Comparison of ENCODE assay signal across 8 cellular contexts in the genomic region with DNA sequence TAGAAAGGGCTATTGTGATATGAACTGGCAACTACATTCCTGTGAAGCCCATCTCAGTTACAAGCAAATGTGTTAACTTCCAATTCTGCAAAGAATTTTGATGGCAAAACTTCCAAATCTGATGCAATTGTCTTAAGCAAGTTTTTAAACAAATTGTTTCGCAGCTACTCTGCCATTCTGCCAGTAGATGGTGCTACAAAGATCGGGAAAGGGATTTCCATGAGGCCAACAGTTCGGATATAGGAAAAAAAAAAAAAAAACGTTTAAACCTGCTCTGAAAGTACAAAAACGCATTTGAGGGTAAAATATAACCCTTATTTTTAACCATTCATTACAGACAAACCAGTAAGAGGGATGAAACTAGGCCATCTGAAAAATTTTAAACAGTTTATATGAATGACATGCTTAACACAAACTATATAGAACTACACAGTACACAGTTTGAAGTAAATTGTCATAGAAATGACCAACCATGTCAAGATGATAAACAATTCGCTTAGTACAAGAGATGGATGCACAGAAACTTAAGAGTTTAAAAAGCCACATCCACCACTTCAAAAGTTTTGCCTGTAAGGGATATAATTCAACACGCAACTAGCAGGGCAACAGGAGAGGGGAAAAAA. TPM values are rescaled to one million over a fixed set of nuclear protein-coding genes. Genes with fewer than 3 reads are reported as not detected.
DNase-seq lines count a peak whose midpoint lies in the region; ATAC-seq, FAIRE-seq and TF ChIP-seq lines count a peak whose summit lies in the region.

No MANE protein-coding gene starts in this region.

- H3K79me2 ChIP-seq in H9 (ENCODE audit: insufficient read depth, low read length) (peaks cover 24% of the 10 kb centered on the region; the same call in 1 of the 2 replicates), HepG2 (ENCODE audit: insufficient read depth, low read length) (peaks cover 38% of the 10 kb centered on the region)

- H3K27ac Mint-ChIP-seq in H9: no peak overlapping the region; a peak in 2 of 7 replicates

- DNase-seq in COR-L47 (lab: John Stamatoyannopoulos, UW) (peak; percentile 21), H9 (no peak), NOMO-1 treated with DMSO at 0.1 percent for 48 hours (lab: John Stamatoyannopoulos, UW; ENCODE audit: unreplicated experiment) (peak; percentile 53), breast epithelium (ENCODE audit: low spot score in 2 of 2) (no peak), HepG2 (ENCODE audit: low spot score) (peak; percentile 73), OCI-M2 (lab: John Stamatoyannopoulos, UW; ENCODE audit: unreplicated experiment) (no peak), HPDE6-E6E7 (ENCODE audit: extremely low spot score) (no peak)

- H3T11ph ChIP-seq in H9 (ENCODE audit: low read length): no peak overlapping the region

- in situ Hi-C loops in HepG2 (cut with HindIII; ENCODE audit: extremely low pct_ligation_motif_present, low pct_unique_long_range_greater_than_20kb): no loop called here

- intact Hi-C loops in breast epithelium (cut with DNase I; ENCODE audit: low total_unique reads): no loop called here
- intact Hi-C loops in HepG2 (cut with micrococcal nuclease; ENCODE audit: unreplicated experiment): loop anchor here (10.0 kb wide), 1 partner anchor 143 kb away; no protein-coding TSS in a partner anchor

- no CpG with 5 or more reads among the region's 7 CpGs for WGBS in H9 (ENCODE audit: extremely low coverage, insufficient read length, low lambda C conversion rate)
- WGBS in HepG2 (ENCODE audit: low lambda C conversion rate): 3% methylated on average over 7 of the region's 7 CpGs
- WGBS in thymus: under 1% methylated on average over 7 of the region's 7 CpGs

- no peak for ATAC-seq in HepG2

- H4K5ac ChIP-seq in H9 (ENCODE audit: insufficient read length, low read depth, low read length): no peak overlapping the region

- no peak overlapping the region for H2BK20ac ChIP-seq in H9 (ENCODE audit: low read depth, low read length, poor library complexity, severe bottlenecking)

- TF ChIP-seq CTCF in H9 (conservative IDR thresholded peaks at IDR 0.05) (peak; percentile 78), breast epithelium (IDR thresholded peaks at IDR 0.05) (peak; percentile 42 to 66 (median 56)), HepG2 (CRISPR knock-in tag; IDR thresholded peaks at IDR 0.05) (peak; percentile 65)

- no peaks in the 10 kb centered on the region; a peak in 1 of 5 replicates for H3K9me3 Mint-ChIP-seq in H9

- H2AFZ ChIP-seq in H9 (ENCODE audit: low read length): no peak overlapping the region
- no peak overlapping the region for H2AFZ ChIP-seq in HepG2 (ENCODE audit: low read length)

- H3K23me2 ChIP-seq in H9 (ENCODE audit: insufficient read length, low read depth, low read length, poor library complexity, severe bottlenecking): peaks cover 3% of the 10 kb centered on the region

- BruUV-seq in HepG2 (replicated peaks; lab: Mats Ljungman, UMichigan): no TSS peak

- no peak for TF ChIP-seq RAD21 in HepG2 (CRISPR knock-in tag; IDR thresholded peaks at IDR 0.05)

- peaks cover 19 to 24% of the 10 kb centered on the region in 2 experiments for H3K4me1 Mint-ChIP-seq in H9

- POLR2A ChIA-PET in HepG2 (lab: Yijun Ruan, JAX): interaction anchor here (0.7 to 1.2 kb wide), 4 partner anchors 10 to 586 kb away, joined by 3 to 4 read pairs (median 3); a partner anchor contains a TSS

- TF ChIP-seq POLR2A in breast epithelium (IDR thresholded peaks at IDR 0.05): no peak
- 0 out of 4 replicates have a peak, but pooled peaks of 1 of the 2 experiments have one; percentile 32 for TF ChIP-seq POLR2A in HepG2 (IDR thresholded peaks at IDR 0.05; ENCODE audit: insufficient read depth in 1 of 2, low read depth in 2 of 2, low read length in 2 of 2)

- no peak overlapping the region for H3K27ac ChIP-seq in H9 (ENCODE audit: insufficient read length, low read depth, low read length)
- peak overlapping the region; percentile 3 to 100 for H3K27ac ChIP-seq in breast epithelium
- H3K27ac ChIP-seq in HepG2 (ENCODE audit: extremely low read length, insufficient read depth, low read length): peak overlapping the region; percentile 41
- H3K27ac ChIP-seq in thymus (ENCODE audit: low read depth): no peak overlapping the region

- H2BK5ac ChIP-seq in H9 (ENCODE audit: insufficient read length, low read length): no peak overlapping the region

- H3K23ac ChIP-seq in H9 (ENCODE audit: insufficient read length, low read depth, low read length): no peak overlapping the region

- no peak overlapping the region for H4K8ac ChIP-seq in H9 (replicated peaks; ENCODE audit: insufficient read length, low read depth, low read length)

- TF ChIP-seq EP300 in HepG2 (IDR thresholded peaks at IDR 0.05; ENCODE audit: low read depth in 2 of 2, low read length in 2 of 2) (no peak), HepG2 (CRISPR knock-in tag; IDR thresholded peaks at IDR 0.05; ENCODE audit: borderline replicate concordance) (no peak)

- H3K36me3 ChIP-seq in breast epithelium: no peaks in the 10 kb centered on the region
- no peaks in the 10 kb centered on the region for H3K36me3 ChIP-seq in HepG2 (replicated peaks in 1 of 2; ENCODE audit: control insufficient read depth in 1 of 2, insufficient read depth in 2 of 2, low read length in 2 of 2)
- no peaks in the 10 kb centered on the region for H3K36me3 ChIP-seq in thymus (ENCODE audit: control insufficient read depth, insufficient read depth)

- H3K4me3 ChIP-seq in breast epithelium (peak overlapping the region; percentile 78 to 91 (median 88)), HepG2 (replicated peaks in 1 of 3; ENCODE audit: insufficient read depth in 1 of 3, low read depth in 2 of 3, low read length in 3 of 3) (peak overlapping the region; percentile 89 to 100 (median 98)), thymus (ENCODE audit: low read length) (peak overlapping the region; percentile 86)

- H3K4me2 ChIP-seq in H9 (ENCODE audit: insufficient read depth, insufficient read length, low read length): peak overlapping the region; percentile 57
- peak overlapping the region; percentile 87 for H3K4me2 ChIP-seq in HepG2 (ENCODE audit: low read depth, low read length)

- H3K79me1 ChIP-seq in H9 (ENCODE audit: insufficient read depth, low read depth, low read length, poor library complexity, severe bottlenecking): no peaks in the 10 kb centered on the region

- no peak overlapping the region for H3K18ac ChIP-seq in H9 (ENCODE audit: insufficient read length, low read depth, low read length)

- no peak overlapping the region for H2BK15ac ChIP-seq in H9 (ENCODE audit: low read depth, low read length)

- H3K9me3 ChIP-seq in H9 (ENCODE audit: control insufficient read depth, low read depth, low read length) (no peaks in the 10 kb centered on the region), breast epithelium (no peaks in the 10 kb centered on the region), HepG2 (ENCODE audit: low read length) (no peaks in the 10 kb centered on the region), thymus (ENCODE audit: control insufficient read depth) (no peaks in the 10 kb centered on the region)

- no peak overlapping the region for H3K14ac ChIP-seq in H9 (ENCODE audit: insufficient read depth, low read length)

- no peak overlapping the region for H3K56ac ChIP-seq in H9 (ENCODE audit: insufficient read length, low read depth, low read length)

- H2BK120ac ChIP-seq in H9 (ENCODE audit: low read depth, low read length, poor library complexity, severe bottlenecking): no peak overlapping the region

- peak; percentile 64 for FAIRE-seq in HepG2 (lab: Jason Lieb, UNC)

- no peaks in the 10 kb centered on the region for H3K27me3 Mint-ChIP-seq in H9 (ENCODE audit: low read depth)

- H3K4me3 Mint-ChIP-seq in H9: peak overlapping the region; percentile 97

- H3K27me3 ChIP-seq in H9 (ENCODE audit: insufficient read depth, low read length): no peaks in the 10 kb centered on the region
- no peaks in the 10 kb centered on the region for H3K27me3 ChIP-seq in breast epithelium
- H3K27me3 ChIP-seq in HepG2 (ENCODE audit: control insufficient read depth in 1 of 2, insufficient read depth in 2 of 2, low read length in 2 of 2): no peaks in the 10 kb centered on the region; a peak in 1 of 5 replicates
- no peaks in the 10 kb centered on the region for H3K27me3 ChIP-seq in thymus (ENCODE audit: control insufficient read depth, insufficient read depth)

- H3K4me1 ChIP-seq in H9 (ENCODE audit: insufficient read depth, low read length): no peaks in the 10 kb centered on the region; the same call in 1 of the 2 replicates
- H3K4me1 ChIP-seq in breast epithelium: no peaks in the 10 kb centered on the region
- peaks cover 26% of the 10 kb centered on the region for H3K4me1 ChIP-seq in HepG2 (ENCODE audit: insufficient read depth, low read length)
- peaks cover 2% of the 10 kb centered on the region for H3K4me1 ChIP-seq in thymus (ENCODE audit: control insufficient read depth, insufficient read depth, low read length)

- peaks cover 14 to 31% (median 29%) of the 10 kb centered on the region in 3 experiments; a peak in 6 of 7 replicates for H3K36me3 Mint-ChIP-seq in H9 (ENCODE audit: insufficient read depth in 1 of 3, low read depth in 3 of 3)

- H4K91ac ChIP-seq in H9 (ENCODE audit: insufficient read length, low read depth, low read length): no peak overlapping the region

- H3K4ac ChIP-seq in H9 (ENCODE audit: low read depth, low read length): no peak overlapping the region

- CTCF ChIA-PET in HepG2 (lab: Yijun Ruan, JAX; ENCODE audit: low intra/inter-chr PET ratio, low total read pairs): interaction anchor here (1.7 kb wide), 1 partner anchor 70 kb away, joined by 5 read pairs; no protein-coding TSS in a partner anchor

- no peak overlapping the region for H2AK5ac ChIP-seq in H9 (ENCODE audit: insufficient read length, low read length)

- H3K9ac ChIP-seq in H9 (ENCODE audit: extremely low read depth, insufficient read length, low read length): peak overlapping the region; percentile 76
- H3K9ac ChIP-seq in HepG2 (ENCODE audit: insufficient read depth, low read depth, low read length): peak overlapping the region; percentile 99

- H2BK12ac ChIP-seq in H9 (ENCODE audit: insufficient read length, low read depth, low read length): no peak overlapping the region

- H4K20me1 ChIP-seq in H9 (ENCODE audit: control insufficient read depth, insufficient read depth, insufficient read length) (no peaks in the 10 kb centered on the region), HepG2 (ENCODE audit: insufficient read depth, low read length) (peaks cover 23% of the 10 kb centered on the region)

RNA-seq across cellular contexts. Expression of a gene that starts 2.2 kb away (rescaled TPM):
- 68.5 and 70.1 TPM in 2 replicates for total RNA-seq in H9 (2021)
- total RNA-seq in breast epithelium: 10 to 100 TPM; 11.5 to 13.3 (median 11.8) TPM
- 12.9 and 16.9 TPM in 2 replicates for total RNA-seq in HepG2 (2016; rRNA removed; fragmentation: Illumina TruSeq; extraction: Trizol)
- 2.5 TPM in 2 replicates for total RNA-seq in HepG2 (2016; cell fraction: cytosol; rRNA removed; fragmentation: Illumina TruSeq; extraction: Trizol; ENCODE audit: low read depth)
- total RNA-seq in HepG2 (2016; cell fraction: insoluble cytoplasmic fraction; rRNA removed; fragmentation: Illumina TruSeq; extraction: Trizol): 14.9 TPM in 2 replicates
- 8.5 and 8.9 TPM in 2 replicates for total RNA-seq in HepG2 (2016; cell fraction: membrane; rRNA removed; fragmentation: Illumina TruSeq; extraction: Trizol)
- total RNA-seq in HepG2 (2016; cell fraction: nucleus; rRNA removed; fragmentation: Illumina TruSeq; extraction: Trizol): 10.5 and 11.0 TPM in 2 replicates
- polyA plus RNA-seq in HepG2 (2011; rRNA removed): 9.0 and 9.6 TPM in 2 replicates
- polyA plus RNA-seq in HepG2 (2011; cell fraction: cytosol; rRNA removed): 9.8 and 11.3 TPM in 2 replicates
- polyA plus RNA-seq in HepG2 (2011; cell fraction: nucleus; rRNA removed): 4.5 and 4.6 TPM in 2 replicates
- polyA plus RNA-seq in HepG2 (2012): 15.9 and 21.6 TPM in 2 replicates
- 3.6 and 3.8 TPM in 2 replicates for polyA plus RNA-seq in HepG2 (2016; cell fraction: cytosol; fragmentation: Illumina TruSeq; extraction: Trizol; ENCODE audit: low read depth)
- 39.4 and 44.5 TPM in 2 replicates for polyA plus RNA-seq in HepG2 (2016; cell fraction: insoluble cytoplasmic fraction; fragmentation: Illumina TruSeq; extraction: Trizol; ENCODE audit: low read depth)
- 10.7 and 10.9 TPM in 2 replicates for polyA plus RNA-seq in HepG2 (2016; cell fraction: membrane; fragmentation: Illumina TruSeq; extraction: Trizol; ENCODE audit: low read depth)
- polyA plus RNA-seq in HepG2 (2016; cell fraction: nucleus; fragmentation: Illumina TruSeq; extraction: Trizol; ENCODE audit: insufficient read depth, low read depth): 24.8 and 26.2 TPM in 2 replicates
- polyA minus RNA-seq in HepG2 (2011; rRNA and poly(A)+ RNA removed; ENCODE audit: low replicate concordance): 9.1 and 9.6 TPM in 2 replicates
- polyA minus RNA-seq in HepG2 (2011; cell fraction: cytosol; rRNA and poly(A)+ RNA removed): 10.9 and 13.7 TPM in 2 replicates
- 6.5 and 8.1 TPM in 2 replicates for polyA minus RNA-seq in HepG2 (2011; cell fraction: nucleus; rRNA and poly(A)+ RNA removed)
- polyA plus RNA-seq in thymus: 32.9 TPM

RNA-seq across cellular contexts. Expression of a gene that starts 16.1 kb away (rescaled TPM):
- total RNA-seq in H9 (2021): 11.8 and 12.8 TPM in 2 replicates
- total RNA-seq in breast epithelium: 10 to 100 TPM in 1 of 3 donors, 1 to 10 TPM in 2; 4.5 to 11.7 (median 4.9) TPM
- total RNA-seq in HepG2 (2016; rRNA removed; fragmentation: Illumina TruSeq; extraction: Trizol): 0.02 TPM in 1 of 2 replicates, not detected in the other
- not detected in 2 replicates for total RNA-seq in HepG2 (2016; cell fraction: cytosol; rRNA removed; fragmentation: Illumina TruSeq; extraction: Trizol; ENCODE audit: low read depth)
- total RNA-seq in HepG2 (2016; cell fraction: insoluble cytoplasmic fraction; rRNA removed; fragmentation: Illumina TruSeq; extraction: Trizol): 0.02 and 0.09 TPM in 2 replicates
- 0.10 and 0.46 TPM in 2 replicates for total RNA-seq in HepG2 (2016; cell fraction: membrane; rRNA removed; fragmentation: Illumina TruSeq; extraction: Trizol)
- total RNA-seq in HepG2 (2016; cell fraction: nucleus; rRNA removed; fragmentation: Illumina TruSeq; extraction: Trizol): 0.09 TPM in 1 of 2 replicates, not detected in the other
- polyA plus RNA-seq in HepG2 (2011; rRNA removed): 0.08 and 0.10 TPM in 2 replicates
- polyA plus RNA-seq in HepG2 (2011; cell fraction: cytosol; rRNA removed): 0.11 and 0.12 TPM in 2 replicates
- polyA plus RNA-seq in HepG2 (2011; cell fraction: nucleus; rRNA removed): 0.31 and 0.54 TPM in 2 replicates
- polyA plus RNA-seq in HepG2 (2012): 0.15 and 0.20 TPM in 2 replicates
- polyA plus RNA-seq in HepG2 (2016; cell fraction: cytosol; fragmentation: Illumina TruSeq; extraction: Trizol; ENCODE audit: low read depth): not detected in 2 replicates
- 0.04 TPM in 1 of 2 replicates, not detected in the other for polyA plus RNA-seq in HepG2 (2016; cell fraction: insoluble cytoplasmic fraction; fragmentation: Illumina TruSeq; extraction: Trizol; ENCODE audit: low read depth)
- polyA plus RNA-seq in HepG2 (2016; cell fraction: membrane; fragmentation: Illumina TruSeq; extraction: Trizol; ENCODE audit: low read depth): not detected in 2 replicates
- not detected in 2 replicates for polyA plus RNA-seq in HepG2 (2016; cell fraction: nucleus; fragmentation: Illumina TruSeq; extraction: Trizol; ENCODE audit: insufficient read depth, low read depth)
- 0.16 and 16.6 TPM in 2 replicates for polyA minus RNA-seq in HepG2 (2011; rRNA and poly(A)+ RNA removed; ENCODE audit: low replicate concordance)
- 0.18 TPM in 1 of 2 replicates, not detected in the other for polyA minus RNA-seq in HepG2 (2011; cell fraction: cytosol; rRNA and poly(A)+ RNA removed)
- 0.37 and 0.52 TPM in 2 replicates for polyA minus RNA-seq in HepG2 (2011; cell fraction: nucleus; rRNA and poly(A)+ RNA removed)
- polyA plus RNA-seq in thymus: 5.0 TPM

Comparison
In these comparisons a context has a peak if more than half of its experiments do, and no peak if none do; other contexts are left out.
1. DNase-seq: peak in COR-L47 (single experiment), NOMO-1 treated with DMSO at 0.1 percent for 48 hours (single experiment) and HepG2 (single experiment); none in H9 (single experiment), breast epithelium (0 of 2), OCI-M2 (single experiment) and HPDE6-E6E7 (single experiment).
2. H3K27ac ChIP-seq: peak in breast epithelium (2 of 2) and HepG2 (single experiment); none in H9 (single experiment) and thymus (single experiment).
3. Peak in every context shown above with its lines, with median percentiles within 50 percentile points of each other: CTCF ChIP-seq and H3K4me3 ChIP-seq.